ENCODE assay signal across 25 cellular contexts in genomic region chr12:114975974-114976310, GRCh38.
"Had no signal": no experiment of that assay in that cellular context is flagged by ENCODE, and none has a peak within 500 bp of the region (broad histone marks: within the 10 kb centered on the region; RNA-seq: fewer than 3 reads in every experiment).

No MANE protein-coding gene starts in this region.

- H3K27ac Mint-ChIP-seq: dendritic cell treated with granulocyte-macrophage colony-stimulating factor and Interleukin-4, amounts not matched to agents 40 ng/mL and 50 ng/mL, for 4 days; endodermal cell; nephron progenitor cell; stimulated activated naive B cell treated with anti-CD40 and anti-IgM and Interleukin-4, amounts not matched to agents 10 μg/mL and 1 μg/mL and 100 μg/mL, for 72 hours; stimulated activated naive CD8-positive, alpha-beta T cell treated with anti-CD3 and anti-CD28 coated beads, Interleukin-15, Interleukin-2, amounts not matched to agents 100 ng/mL and 50 ng/mL, for 24 hours had no signal

- DNase-seq: colonic mucosa; effector CD8-positive, alpha-beta T cell; endodermal cell; foreskin melanocyte; glutamatergic neuron; heart right ventricle; hippocampal formation; left cardiac atrium; left lung; mesendoderm; naive thymus-derived CD8-positive, alpha-beta T cell; nephron progenitor cell; nucleus accumbens; stimulated activated CD4-positive, alpha-beta T cell treated with anti-CD3 and anti-CD28 coated beads, Interleukin-2, amount 100 ng/mL, for 48 hours; stimulated activated naive B cell treated with anti-CD40 and anti-IgM and Interleukin-4, amounts not matched to agents 10 μg/mL and 1 μg/mL and 100 μg/mL, for 72 hours; transverse colon had no signal

- H3K36me3 ChIP-seq: colonic mucosa, heart right ventricle, left lung, prostate gland, right atrium auricular region, suprapubic skin, transverse colon, vagina had no signal

- H3K4me1 Mint-ChIP-seq: endodermal cell; naive thymus-derived CD8-positive, alpha-beta T cell; nephron progenitor cell; stimulated activated naive B cell treated with anti-CD40 and anti-IgM and Interleukin-4, amounts not matched to agents 10 μg/mL and 1 μg/mL and 100 μg/mL, for 72 hours had no signal

- H3K4me3 Mint-ChIP-seq: dendritic cell treated with granulocyte-macrophage colony-stimulating factor and Interleukin-4, amounts not matched to agents 40 ng/mL and 50 ng/mL, for 4 days; endodermal cell; naive thymus-derived CD8-positive, alpha-beta T cell; nephron progenitor cell; stimulated activated naive B cell treated with anti-CD40 and anti-IgM and Interleukin-4, amounts not matched to agents 10 μg/mL and 1 μg/mL and 100 μg/mL, for 72 hours; stimulated activated naive CD8-positive, alpha-beta T cell treated with anti-CD3 and anti-CD28 coated beads, Interleukin-15, Interleukin-2, amounts not matched to agents 100 ng/mL and 50 ng/mL, for 24 hours had no signal

- H3K4me3 ChIP-seq: colonic mucosa, heart right ventricle, left lung, prostate gland, right atrium auricular region, suprapubic skin, transverse colon, vagina had no signal

- H3K27me3 Mint-ChIP-seq: dendritic cell treated with granulocyte-macrophage colony-stimulating factor and Interleukin-4, amounts not matched to agents 40 ng/mL and 50 ng/mL, for 4 days; stimulated activated naive CD8-positive, alpha-beta T cell treated with anti-CD3 and anti-CD28 coated beads, Interleukin-15, Interleukin-2, amounts not matched to agents 100 ng/mL and 50 ng/mL, for 24 hours had no signal

- H3K9me3 Mint-ChIP-seq: dendritic cell treated with granulocyte-macrophage colony-stimulating factor and Interleukin-4, amounts not matched to agents 40 ng/mL and 50 ng/mL, for 4 days; endodermal cell; nephron progenitor cell had no signal

- FAIRE-seq: islet of Langerhans had no signal

- H3K27me3 ChIP-seq: colonic mucosa, left lung, right atrium auricular region, suprapubic skin, transverse colon, vagina had no signal

- H3K27ac ChIP-seq: colonic mucosa, epithelial cell of prostate, heart right ventricle, left lung, prostate gland, right atrium auricular region, suprapubic skin, transverse colon, vagina had no signal

- H3K4me1 ChIP-seq: colonic mucosa, heart right ventricle, left lung, prostate gland, right atrium auricular region, suprapubic skin, transverse colon, vagina had no signal

- ATAC-seq: esophagus mucosa; left lung; naive thymus-derived CD8-positive, alpha-beta T cell; stimulated activated naive B cell treated with anti-CD40 and anti-IgM and Interleukin-4, amounts not matched to agents 10 μg/mL and 1 μg/mL and 100 μg/mL, for 72 hours had no signal

- H3K9me3 ChIP-seq: colonic mucosa, heart right ventricle, left lung, prostate gland, right atrium auricular region, suprapubic skin, transverse colon, vagina had no signal
